ENCODE assay signal across 9 cellular contexts in the genomic region with DNA sequence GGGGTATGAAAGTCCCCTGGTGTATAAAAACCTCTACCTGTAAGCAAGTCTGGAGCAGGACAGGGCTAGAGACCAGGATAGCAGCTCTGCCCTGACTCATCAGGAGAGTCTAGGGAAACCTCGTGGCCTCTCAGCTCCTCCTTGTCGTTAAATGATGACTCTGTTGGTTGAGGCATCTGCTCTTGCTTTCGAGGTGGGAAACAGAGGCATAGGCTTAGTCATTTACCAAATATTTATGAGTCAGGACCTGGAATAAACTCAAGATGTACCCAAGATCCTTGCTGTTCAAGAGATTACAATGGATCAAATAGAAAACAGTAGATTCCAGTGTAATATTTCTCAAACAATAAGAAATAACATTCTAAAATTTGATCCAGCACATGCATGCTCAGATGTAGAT. TPM values are rescaled to one million over a fixed set of nuclear protein-coding genes. Genes with fewer than 3 reads are reported as not detected.
DNase-seq lines count a peak whose midpoint lies in the region; ATAC-seq, FAIRE-seq and TF ChIP-seq lines count a peak whose summit lies in the region.
"Had no signal": no experiment of that assay in that cellular context is flagged by ENCODE, and none has a peak within 500 bp of the region (broad histone marks: within the 10 kb centered on the region; RNA-seq: fewer than 3 reads in every experiment).

No MANE protein-coding gene starts in this region.

- whole genome bisulfite sequencing in GM12878 (ENCODE audit: insufficient coverage, insufficient replicate concordance, low lambda C conversion rate, missing lambda C conversion rate) = 5% methylated on average over 3 of the region's 3 CpGs

- H3K4me1 ChIP-seq in GM12878 (ENCODE audit: control insufficient read depth, insufficient read depth, low read length) (peaks cover 63% of the 10 kb centered on the region), mucosa of descending colon (ENCODE audit: low read depth) (peaks cover 21% of the 10 kb centered on the region)

- no peaks in the 10 kb centered on the region for H4K20me1 ChIP-seq in GM12878 (ENCODE audit: control insufficient read depth, insufficient read depth)

- TF ChIP-seq EP300 in GM12878 (IDR thresholded peaks at IDR 0.05; ENCODE audit: borderline replicate concordance in 1 of 2, control insufficient read depth in 1 of 2, low read depth in 2 of 2, low read length in 2 of 2) = no peak

- no TSS peak for BruUV-seq in GM12878 (replicated peaks; lab: Mats Ljungman, UMichigan)

- H3K4me3 ChIP-seq in GM12878 (no peak overlapping the region; the same call in 1 of the 2 replicates), mucosa of descending colon (no peak overlapping the region)

- DNase-seq in ACHN (peak; percentile 97), HS-27A (ENCODE audit: low read depth) (peak; percentile 94), GM12878 (ENCODE audit: low read depth, low spot score) (no peak), mucosa of descending colon (no peak), KBM-7 (no peak), HuH-7 (ENCODE audit: low spot score) (no peak), GM19238 (ENCODE audit: insufficient read length, low spot score) (no peak), DMS153 treated with DMSO at 0.1 percent for 48 hours (lab: John Stamatoyannopoulos, UW; ENCODE audit: unreplicated experiment) (no peak)

- FAIRE-seq in GM12878 (lab: Jason Lieb, UNC) = no peak

- no peak for TF ChIP-seq CTCF in GM12878 (IDR thresholded peaks at IDR 0.05 in 2 of 3, conservative IDR thresholded peaks at IDR 0.05 in 1 of 3; ENCODE audit: control insufficient read depth in 2 of 3, extremely low read depth in 1 of 3, insufficient read depth in 1 of 3, low read depth in 3 of 3, low read length in 3 of 3)
- TF ChIP-seq CTCF in mucosa of descending colon (IDR thresholded peaks at IDR 0.05) = no peak

- POLR2A ChIA-PET in GM12878 (lab: Charles Lee) = interaction anchor here (0.6 to 1.8 kb wide), 2 partner anchors 11 to 51 kb away, joined by 3 to 8 read pairs; a partner anchor contains a TSS

- H2AFZ ChIP-seq in GM12878 (ENCODE audit: control insufficient read depth, low read depth, low read length) = no peak overlapping the region

- H3K27ac ChIP-seq in GM12878 (ENCODE audit: control insufficient read depth, insufficient read depth) = peak overlapping the region; percentile 66

- H3K9ac ChIP-seq in GM12878 (ENCODE audit: control insufficient read depth, insufficient read depth, low read length) = no peak overlapping the region

- CTCF ChIA-PET in GM12878 (lab: Yijun Ruan, JAX) = interaction anchor here (0.6 to 1.0 kb wide), 2 partner anchors 9 to 13 kb away, joined by 3 read pairs; no protein-coding TSS in a partner anchor

- TF ChIP-seq POLR2A in GM12878 (IDR thresholded peaks at IDR 0.05; ENCODE audit: low read depth, low read length) = no peak

- ATAC-seq in GM12878 (peak; percentile 26), mucosa of descending colon (peak; percentile 73)

- no peaks in the 10 kb centered on the region for H3K27me3 ChIP-seq in GM12878 (replicated peaks in 1 of 2; ENCODE audit: control insufficient read depth in 2 of 2, insufficient read depth in 2 of 2, low read length in 1 of 2)

- H3K36me3 ChIP-seq in GM12878 (ENCODE audit: control insufficient read depth in 2 of 2, insufficient read depth in 2 of 2, low read length in 1 of 2) (peaks cover 4 to 16% of the 10 kb centered on the region in 2 experiments; a peak in 3 of 4 replicates), mucosa of descending colon (ENCODE audit: low read depth) (no peaks in the 10 kb centered on the region)

- peaks cover 9% of the 10 kb centered on the region for H3K9me3 ChIP-seq in GM12878 (replicated peaks; ENCODE audit: control insufficient read depth, insufficient read depth, low read length)
- no peaks in the 10 kb centered on the region for H3K9me3 ChIP-seq in mucosa of descending colon

- peak overlapping the region; percentile 61; the same call in 1 of the 2 replicates for H3K4me2 ChIP-seq in GM12878 (ENCODE audit: control insufficient read depth, insufficient read depth)

- intact Hi-C loops in GM12878 (cut with micrococcal nuclease; ENCODE audit: unreplicated experiment) = no loop called here
- intact Hi-C loops in mucosa of descending colon (cut with DNase I, micrococcal nuclease) = no loop called here

- SMC1A ChIA-PET in GM12878 (lab: Charles Lee; ENCODE audit: uncharacterized antibody, unreplicated experiment) = interaction anchor here (1.4 to 2.8 kb wide), 6 partner anchors 11 to 56 kb away, joined by 3 to 10 read pairs (median 6); no protein-coding TSS in a partner anchor

- peaks cover 95% of the 10 kb centered on the region for H3K79me2 ChIP-seq in GM12878 (ENCODE audit: control insufficient read depth, insufficient read depth, low read length)

- RAD21 ChIA-PET in GM12878 (lab: Charles Lee; ENCODE audit: unreplicated experiment) = interaction anchor here (0.9 to 1.3 kb wide), 5 partner anchors 11 to 88 kb away, joined by 3 read pairs; no protein-coding TSS in a partner anchor

- in situ Hi-C loops in ACHN (cut with HindIII; ENCODE audit: low pct_ligation_motif_present, low pct_unique_long_range_greater_than_20kb, low sequenced_read_pairs) = no loop called here
- in situ Hi-C loops in GM12878 (cut with MboI) = no loop called here
- in situ Hi-C loops in KBM-7 (cut with MboI; ENCODE audit: low pct_unique_long_range_greater_than_20kb, low sequenced_read_pairs) = no loop called here

- no peak for TF ChIP-seq RAD21 in GM12878 (IDR thresholded peaks at IDR 0.05; ENCODE audit: insufficient read depth, low read depth, low read length)

TF ChIP-seq in GM12878, 131 proteins besides CTCF, POLR2A, EP300 and RAD21 (continues in another document):
- TF ChIP-seq PAX8 (IDR thresholded peaks at IDR 0.05) (no peak), SIX5 (IDR thresholded peaks at IDR 0.05; ENCODE audit: low read depth, low read length, severe bottlenecking) (no peak), SMAD5 (IDR thresholded peaks at IDR 0.05; ENCODE audit: low read depth) (no peak), POLR2AphosphoS5 (IDR thresholded peaks at IDR 0.05; ENCODE audit: low read length) (no peak)

RNA-seq across cellular contexts. Expression of a gene that starts 5.5 kb away (rescaled TPM):
- total RNA-seq in GM12878 (2013; cell fraction: nucleolus; rRNA removed) = 16.3 and 20.6 TPM in 2 replicates
- total RNA-seq in GM12878 (2014; rRNA removed) (8.6 and 12.2 TPM in 2 replicates), GM12878 (2014; rRNA removed; fragmentation: Illumina TruSeq; extraction: Trizol) (15.0 and 15.6 TPM in 2 replicates), GM12878 (2021) (18.9 TPM in 2 replicates), mucosa of descending colon (10 to 100 TPM; 38.3 to 49.2 (median 43.2) TPM)
- polyA plus RNA-seq in GM12878 (2011; ENCODE audit: low read depth) = 22.4 TPM
- polyA plus RNA-seq in GM12878 (2011; rRNA removed) (25.1 and 39.0 TPM in 2 replicates), GM12878 (2014; fragmentation: Illumina TruSeq; extraction: Trizol) (20.2 and 30.7 TPM in 2 replicates), GM12878 (2014; fragmentation: Nextera tagmentation; extraction: Ambion mirVana) (10 to 100 TPM; 13.7 to 15.6 TPM), GM12878 (2014; rRNA removed) (33.7 and 36.4 TPM in 2 replicates), GM12878 (2016; fragmentation: Nextera tagmentation; extraction: Ambion mirVana) (10 to 100 TPM; 40.8 to 45.6 TPM)
- 52.9 and 61.1 TPM in 2 replicates for polyA plus RNA-seq in GM12878 (2011; cell fraction: cytosol; rRNA removed)
- 32.8 and 42.1 TPM in 2 replicates for polyA plus RNA-seq in GM12878 (2011; cell fraction: nucleus; rRNA removed)
- 23.7 and 25.2 TPM in 2 replicates for polyA plus RNA-seq in GM12878 (2012)
- polyA minus RNA-seq in GM12878 (2011; rRNA and poly(A)+ RNA removed) = 25.5 and 25.8 TPM in 2 replicates
- polyA minus RNA-seq in GM12878 (2011; cell fraction: cytosol; rRNA and poly(A)+ RNA removed) = 7.5 and 9.5 TPM in 2 replicates
- 4.2 and 8.4 TPM in 2 replicates for polyA minus RNA-seq in GM12878 (2011; cell fraction: nucleus; rRNA and poly(A)+ RNA removed)

RNA-seq across cellular contexts. Expression of a gene that starts 33.4 kb away (rescaled TPM):
- total RNA-seq in GM12878 (2013; cell fraction: nucleolus; rRNA removed) = not detected in 2 replicates
- not detected in 2 replicates for total RNA-seq in GM12878 (2014; rRNA removed)
- not detected in 2 replicates for total RNA-seq in GM12878 (2014; rRNA removed; fragmentation: Illumina TruSeq; extraction: Trizol)
- not detected in 2 replicates for total RNA-seq in GM12878 (2021)
- polyA plus RNA-seq in GM12878 (2011; ENCODE audit: low read depth) = not detected
- polyA plus RNA-seq in GM12878 (2011; rRNA removed) = not detected in 2 replicates
- not detected in 2 replicates for polyA plus RNA-seq in GM12878 (2011; cell fraction: cytosol; rRNA removed)
- polyA plus RNA-seq in GM12878 (2011; cell fraction: nucleus; rRNA removed) = not detected in 2 replicates
- polyA plus RNA-seq in GM12878 (2012) = not detected in 2 replicates
- polyA plus RNA-seq in GM12878 (2014; fragmentation: Illumina TruSeq; extraction: Trizol) = not detected in 2 replicates
- not detected for polyA plus RNA-seq in GM12878 (2014; fragmentation: Nextera tagmentation; extraction: Ambion mirVana)
- polyA plus RNA-seq in GM12878 (2014; rRNA removed) = not detected in 2 replicates
- polyA plus RNA-seq in GM12878 (2016; fragmentation: Nextera tagmentation; extraction: Ambion mirVana) = not detected
- not detected in 2 replicates for polyA minus RNA-seq in GM12878 (2011; rRNA and poly(A)+ RNA removed)
- not detected in 2 replicates for polyA minus RNA-seq in GM12878 (2011; cell fraction: cytosol; rRNA and poly(A)+ RNA removed)
- not detected in 2 replicates for polyA minus RNA-seq in GM12878 (2011; cell fraction: nucleus; rRNA and poly(A)+ RNA removed)
- not detected for total RNA-seq in mucosa of descending colon
- polyA plus RNA-seq: neural cell had no signal

RNA-seq across cellular contexts. Expression of a gene that starts 50.9 kb away (rescaled TPM):
- total RNA-seq in GM12878 (2013; cell fraction: nucleolus; rRNA removed) = 118 and 148 TPM in 2 replicates
- 22.1 and 27.4 TPM in 2 replicates for total RNA-seq in GM12878 (2014; rRNA removed)
- total RNA-seq in GM12878 (2014; rRNA removed; fragmentation: Illumina TruSeq; extraction: Trizol) = 19.3 and 20.0 TPM in 2 replicates
- 63.5 and 71.3 TPM in 2 replicates for total RNA-seq in GM12878 (2021)
- 15.0 TPM for polyA plus RNA-seq in GM12878 (2011; ENCODE audit: low read depth)
- polyA plus RNA-seq in GM12878 (2011; rRNA removed) = 18.4 and 32.0 TPM in 2 replicates
- 41.3 and 47.7 TPM in 2 replicates for polyA plus RNA-seq in GM12878 (2011; cell fraction: cytosol; rRNA removed)
- polyA plus RNA-seq in GM12878 (2011; cell fraction: nucleus; rRNA removed) = 185 and 196 TPM in 2 replicates
- polyA plus RNA-seq in GM12878 (2012) = 25.3 and 26.0 TPM in 2 replicates
- polyA plus RNA-seq in GM12878 (2014; fragmentation: Illumina TruSeq; extraction: Trizol) = 20.3 and 33.1 TPM in 2 replicates
- polyA plus RNA-seq in GM12878 (2014; fragmentation: Nextera tagmentation; extraction: Ambion mirVana) = under 1 TPM; 0.60 to 0.85 TPM
- polyA plus RNA-seq in GM12878 (2014; rRNA removed) = 47.1 and 61.4 TPM in 2 replicates
- 10 to 100 TPM; 26.9 TPM for polyA plus RNA-seq in GM12878 (2016; fragmentation: Nextera tagmentation; extraction: Ambion mirVana)
- 41.8 and 64.6 TPM in 2 replicates for polyA minus RNA-seq in GM12878 (2011; rRNA and poly(A)+ RNA removed)
- 22.9 and 30.8 TPM in 2 replicates for polyA minus RNA-seq in GM12878 (2011; cell fraction: cytosol; rRNA and poly(A)+ RNA removed)
- 42.9 and 73.0 TPM in 2 replicates for polyA minus RNA-seq in GM12878 (2011; cell fraction: nucleus; rRNA and poly(A)+ RNA removed)
- total RNA-seq in mucosa of descending colon = 100 to 1,000 TPM; 111 to 155 (median 132) TPM

Comparison
In these comparisons a context has a peak if more than half of its experiments do, and no peak if none do; other contexts are left out.
1. DNase-seq: peak in ACHN (single experiment) and HS-27A (single experiment); none in GM12878 (single experiment), mucosa of descending colon (0 of 3), KBM-7 (single experiment), HuH-7 (single experiment), GM19238 (single experiment) and DMS153 treated with DMSO at 0.1 percent for 48 hours (single experiment).